Comparison of ENCODE assay signal across 8 cellular contexts in the genomic region with DNA sequence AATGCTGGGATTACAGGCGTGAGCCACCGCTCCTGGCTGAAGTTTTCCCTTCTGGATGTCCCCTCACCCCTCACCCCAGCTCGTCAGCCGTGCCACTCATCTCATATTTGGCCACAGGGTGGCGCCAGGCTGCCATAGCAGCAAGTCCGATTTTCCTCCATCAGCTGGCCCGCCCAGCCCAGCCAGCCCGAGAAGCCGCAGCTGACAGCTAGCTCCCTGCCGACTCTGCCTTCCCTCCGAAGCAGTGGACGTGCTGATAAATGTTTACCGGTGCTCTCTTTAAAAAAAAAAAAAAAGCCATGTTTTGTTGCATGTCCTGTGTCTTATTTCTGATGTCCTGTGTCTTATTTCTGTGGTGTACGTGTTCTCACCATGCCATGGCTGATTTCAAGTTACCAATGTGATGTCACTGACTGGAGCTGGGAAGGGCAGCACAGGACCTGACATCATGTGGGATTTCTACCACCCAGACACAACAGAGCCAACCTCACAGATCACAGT. TPM values are rescaled to one million over a fixed set of nuclear protein-coding genes. Genes with fewer than 3 reads are reported as not detected.
DNase-seq lines count a peak whose midpoint lies in the region; ATAC-seq and TF ChIP-seq lines count a peak whose summit lies in the region.

No MANE protein-coding gene starts in this region.

- H3K27ac ChIP-seq in left lung: peak overlapping the region in 1 of 2 donors; percentile 66

- peaks cover 0 to 51% of the 10 kb centered on the region in 2 donors for H3K36me3 ChIP-seq in left lung

- peaks cover 30 to 59% of the 10 kb centered on the region in 2 donors for H3K4me1 ChIP-seq in left lung

- TF ChIP-seq CTCF in GM12873 (IDR thresholded peaks at IDR 0.05; ENCODE audit: insufficient read depth, low read depth, low read length, missing control alignments) (peak; percentile 84), left lung (IDR thresholded peaks at IDR 0.05) (peak; percentile 83 to 85)

- DNase-seq in NCI-H446 treated with DMSO at 0.1 percent for 48 hours (lab: John Stamatoyannopoulos, UW) (peak; percentile 45), cerebellar nuclear complex (lab: John Stamatoyannopoulos, UW) (peak; percentile 36 to 71), left lung (peak; percentile 93 to 97)
- peak; percentile 76 to 81 for DNase-seq in activated CD4-positive, alpha-beta T cell treated with anti-CD3 and anti-CD28 coated beads for 4 hours
- peak; percentile 77 to 78 for DNase-seq in stimulated activated CD4-positive, alpha-beta T cell treated with anti-CD3 and anti-CD28 coated beads, Interleukin-2, amount 100 ng/mL, for 48 hours

- no peaks in the 10 kb centered on the region for H3K27me3 ChIP-seq in left lung

- ATAC-seq in HG02943 (IDR thresholded peaks at IDR 0.05; ENCODE audit: low read depth, unreplicated experiment) (peak; percentile 53), left lung (peak; percentile 79), HG03565 (IDR thresholded peaks at IDR 0.05; ENCODE audit: unreplicated experiment) (no peak)

- intact Hi-C loops in left lung (cut with DNase I): loop anchor here (5.0 to 10.0 kb wide), 2 partner anchors 100 to 108 kb away; a partner anchor contains a TSS

- H3K4me3 ChIP-seq in left lung: no peak overlapping the region

- no peaks in the 10 kb centered on the region for H3K9me3 ChIP-seq in left lung

RNA-seq across cellular contexts. Expression of a gene that starts 58.3 kb away (rescaled TPM):
- 10 to 100 TPM; 45.7 to 55.5 TPM for total RNA-seq in left lung

Comparison
In these comparisons a context has a peak if more than half of its experiments do, and no peak if none do; other contexts are left out.
1. DNase-seq: peak in every context shown above with its lines; median percentile 95 in left lung; 78 in activated CD4-positive, alpha-beta T cell treated with anti-CD3 and anti-CD28 coated beads for 4 hours; 78 in stimulated activated CD4-positive, alpha-beta T cell treated with anti-CD3 and anti-CD28 coated beads, Interleukin-2, amount 100 ng/mL, for 48 hours; 54 in cerebellar nuclear complex; 45 in NCI-H446 treated with DMSO at 0.1 percent for 48 hours.